ENCODE assay signal across 10 cellular contexts in the genomic region with DNA sequence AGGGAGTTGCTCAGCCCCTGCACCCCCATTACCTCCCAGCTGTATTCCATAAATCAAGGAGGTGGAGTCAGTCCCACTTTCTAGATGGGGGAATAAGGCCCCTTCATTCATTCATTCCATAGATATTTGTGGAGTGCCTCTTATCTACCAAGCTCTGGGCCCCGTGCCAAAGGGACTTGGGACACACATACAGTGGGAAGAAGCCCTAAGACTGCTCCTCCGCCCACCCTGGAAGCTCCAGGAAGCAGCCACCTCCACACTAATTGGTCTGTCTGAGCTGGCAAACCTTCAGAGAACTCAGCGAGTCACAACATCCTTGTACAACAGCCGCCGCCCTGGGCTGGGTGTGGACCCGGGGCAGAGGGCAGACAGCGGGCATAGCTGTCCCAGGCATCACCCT. TPM values are rescaled to one million over a fixed set of nuclear protein-coding genes. Genes with fewer than 3 reads are reported as not detected.
DNase-seq lines count a peak whose midpoint lies in the region; ATAC-seq, FAIRE-seq and TF ChIP-seq lines count a peak whose summit lies in the region.
"Had no signal": no experiment of that assay in that cellular context is flagged by ENCODE, and none has a peak within 500 bp of the region (broad histone marks: within the 10 kb centered on the region; RNA-seq: fewer than 3 reads in every experiment).

No MANE protein-coding gene starts in this region.

- DNase-seq in A172 (ENCODE audit: low spot score): peak; percentile 100
- DNase-seq in HK-2 (ENCODE audit: unreplicated experiment): peak; percentile 80
- DNase-seq in amniotic epithelial cell (ENCODE audit: low read depth): peak; percentile 96
- DNase-seq in keratinocyte (ENCODE audit: low read depth, low spot score): no peak
- DNase-seq in effector CD8-positive, alpha-beta T cell (lab: John Stamatoyannopoulos, UW): no peak
- DNase-seq in cerebellum (ENCODE audit: low spot score): no peak
- no peak for DNase-seq in endodermal cell
- DNase-seq: natural killer cell had no signal

- no peak overlapping the region for H2AFZ ChIP-seq in keratinocyte (ENCODE audit: control insufficient read depth, low read length)

- no peak for ATAC-seq in HG03095 (IDR thresholded peaks at IDR 0.05; ENCODE audit: unreplicated experiment)
- ATAC-seq: natural killer cell had no signal

- 90 to 93% methylated on average over 7 of the region's 7 CpGs for WGBS in endodermal cell (ENCODE audit: insufficient coverage in 1 of 2, insufficient read length in 1 of 2), 2 experiments

- no peak overlapping the region for H3K27ac ChIP-seq in keratinocyte (ENCODE audit: control insufficient read depth, insufficient read depth, low read length)
- H3K27ac ChIP-seq in endodermal cell (ENCODE audit: low read depth, low read length): no peak overlapping the region
- H3K27ac ChIP-seq: C4-2B had no signal

- H4K20me1 ChIP-seq in keratinocyte (ENCODE audit: control insufficient read depth, extremely low read depth, insufficient read depth, low read length): no peaks in the 10 kb centered on the region

- H3K4me3 Mint-ChIP-seq in endodermal cell: no peak overlapping the region
- H3K4me3 Mint-ChIP-seq: natural killer cell had no signal

- H3K27me3 ChIP-seq in keratinocyte (ENCODE audit: control insufficient read depth, extremely low read depth, insufficient read depth, low read length) (no peaks in the 10 kb centered on the region), endodermal cell (ENCODE audit: control insufficient read depth, insufficient read depth, low read length, poor library complexity, severe bottlenecking) (no peaks in the 10 kb centered on the region)

- H3K36me3 Mint-ChIP-seq in endodermal cell (ENCODE audit: low read depth): peaks cover 3% of the 10 kb centered on the region
- H3K36me3 Mint-ChIP-seq: natural killer cell had no signal

- peaks cover 6% of the 10 kb centered on the region for H3K4me1 Mint-ChIP-seq in endodermal cell
- H3K4me1 Mint-ChIP-seq: natural killer cell had no signal

- H3K27ac Mint-ChIP-seq in endodermal cell: no peak overlapping the region
- H3K27ac Mint-ChIP-seq: natural killer cell had no signal

- H3K9me1 ChIP-seq in keratinocyte (ENCODE audit: control insufficient read depth, extremely low read depth, insufficient read depth, low read length): peaks cover 4% of the 10 kb centered on the region

- FAIRE-seq in keratinocyte (lab: Jason Lieb, UNC): peak; percentile 29

- TF ChIP-seq CTCF in keratinocyte (optimal IDR thresholded peaks at IDR 0.05 in 1 of 3, IDR thresholded peaks at IDR 0.05 in 1 of 3, conservative IDR thresholded peaks at IDR 0.05 in 1 of 3; ENCODE audit: extremely low read depth in 1 of 3, insufficient read depth in 2 of 3, low read length in 3 of 3): no peak
- no peak for TF ChIP-seq CTCF in endodermal cell (conservative IDR thresholded peaks at IDR 0.05)

- H3K36me3 ChIP-seq in keratinocyte (ENCODE audit: control insufficient read depth in 2 of 2, extremely low read depth in 1 of 2, insufficient read depth in 2 of 2, low read length in 2 of 2): no peaks in the 10 kb centered on the region
- H3K36me3 ChIP-seq in endodermal cell (ENCODE audit: control insufficient read depth, insufficient read depth, low read length): no peaks in the 10 kb centered on the region

- dilution Hi-C loops in keratinocyte (cut with MboI; ENCODE audit: extremely low pct_ligation_motif_present, low sequenced_read_pairs): no loop called here

- H3K9me3 ChIP-seq in keratinocyte (ENCODE audit: control insufficient read depth, low read depth, low read length) (no peaks in the 10 kb centered on the region), endodermal cell (ENCODE audit: control insufficient read depth, low read length) (no peaks in the 10 kb centered on the region)

- no peaks in the 10 kb centered on the region for H3K27me3 Mint-ChIP-seq in endodermal cell (ENCODE audit: insufficient read depth)

- no peak overlapping the region for H3K9ac ChIP-seq in keratinocyte (ENCODE audit: control insufficient read depth, extremely low read depth, insufficient read depth, low read length)
- H3K9ac ChIP-seq in endodermal cell (ENCODE audit: extremely low read depth, low read length, poor library complexity, severe bottlenecking): no peak overlapping the region

- no peak overlapping the region for H3K4me3 ChIP-seq in keratinocyte (ENCODE audit: control insufficient read depth in 2 of 3, extremely low read depth in 1 of 3, insufficient read depth in 2 of 3, low read depth in 1 of 3, low read length in 3 of 3)
- H3K4me3 ChIP-seq in endodermal cell (ENCODE audit: low read length): no peak overlapping the region

- H3K4me2 ChIP-seq in keratinocyte (ENCODE audit: control insufficient read depth, extremely low read depth, insufficient read depth, low read depth, low read length): no peak overlapping the region

- H3K9me3 Mint-ChIP-seq in endodermal cell: no peaks in the 10 kb centered on the region
- H3K9me3 Mint-ChIP-seq: natural killer cell had no signal

- no peaks in the 10 kb centered on the region for H3K79me2 ChIP-seq in keratinocyte (ENCODE audit: control insufficient read depth, insufficient read depth, low read length)

- peaks cover 36% of the 10 kb centered on the region for H3K4me1 ChIP-seq in keratinocyte (ENCODE audit: control insufficient read depth, extremely low read depth, insufficient read depth, low read length)
- peaks cover 6% of the 10 kb centered on the region for H3K4me1 ChIP-seq in endodermal cell (ENCODE audit: control insufficient read depth, insufficient read depth, low read length)

RNA-seq across cellular contexts. Expression of a gene that starts 6.4 kb away (rescaled TPM):
- 2.0 and 3.0 TPM in 2 replicates for total RNA-seq in A172 (2014; rRNA removed; shearing (Covaris generic))
- 0.09 TPM in 1 of 3 replicates, not detected in the others for polyA plus RNA-seq in keratinocyte
- polyA plus RNA-seq in keratinocyte (2011; ENCODE audit: low read depth): not detected
- polyA plus RNA-seq in keratinocyte (2011; cell fraction: cytosol; rRNA removed): not detected in 2 replicates
- 0.08 TPM in 1 of 2 replicates, not detected in the other for polyA plus RNA-seq in keratinocyte (2011; cell fraction: nucleus; rRNA removed)
- polyA plus RNA-seq in keratinocyte (2012; ENCODE audit: low replicate concordance): not detected in 2 replicates
- polyA minus RNA-seq in keratinocyte: not detected in 3 replicates
- not detected for polyA minus RNA-seq in keratinocyte (2011; cell fraction: cytosol; rRNA and poly(A)+ RNA removed)
- polyA minus RNA-seq in keratinocyte (2011; cell fraction: nucleus; rRNA and poly(A)+ RNA removed): 0.21 TPM in 1 of 2 replicates, not detected in the other
- total RNA-seq in cerebellum (12.6 TPM), endodermal cell (10 to 100 TPM; 18.2 to 26.2 TPM)
- polyA plus RNA-seq in endodermal cell (2013, experiment 1 of 2): 25.5 TPM
- 24.2 TPM for polyA plus RNA-seq in endodermal cell (2013, experiment 2 of 2)
- total RNA-seq: natural killer cell had no signal

RNA-seq across cellular contexts. Expression of a gene that starts 22.7 kb away (rescaled TPM):
- 0.41 and 0.53 TPM in 2 replicates for total RNA-seq in A172 (2014; rRNA removed; shearing (Covaris generic))
- not detected in 3 replicates for polyA plus RNA-seq in keratinocyte
- not detected for polyA plus RNA-seq in keratinocyte (2011; ENCODE audit: low read depth)
- not detected in 2 replicates for polyA plus RNA-seq in keratinocyte (2011; cell fraction: cytosol; rRNA removed)
- polyA plus RNA-seq in keratinocyte (2011; cell fraction: nucleus; rRNA removed): not detected in 2 replicates
- not detected in 2 replicates for polyA plus RNA-seq in keratinocyte (2012; ENCODE audit: low replicate concordance)
- not detected in 3 replicates for polyA minus RNA-seq in keratinocyte
- polyA minus RNA-seq in keratinocyte (2011; cell fraction: cytosol; rRNA and poly(A)+ RNA removed): not detected
- polyA minus RNA-seq in keratinocyte (2011; cell fraction: nucleus; rRNA and poly(A)+ RNA removed): not detected in 2 replicates
- 41.0 TPM for total RNA-seq in cerebellum
- total RNA-seq in endodermal cell: under 1 TPM in 1 of 2 donors, not detected in 1; 0.29 TPM
- polyA plus RNA-seq in endodermal cell (2013, experiment 1 of 2): 2.7 TPM
- polyA plus RNA-seq in endodermal cell (2013, experiment 2 of 2): 2.9 TPM
- total RNA-seq: natural killer cell had no signal

RNA-seq across cellular contexts. Expression of a gene that starts 40.0 kb away (rescaled TPM):
- 0.24 TPM in 1 of 2 replicates, not detected in the other for total RNA-seq in A172 (2014; rRNA removed; shearing (Covaris generic))
- not detected in 3 replicates for polyA plus RNA-seq in keratinocyte
- polyA plus RNA-seq in keratinocyte (2011; ENCODE audit: low read depth): not detected
- polyA plus RNA-seq in keratinocyte (2011; cell fraction: cytosol; rRNA removed): not detected in 2 replicates
- not detected in 2 replicates for polyA plus RNA-seq in keratinocyte (2011; cell fraction: nucleus; rRNA removed)
- not detected in 2 replicates for polyA plus RNA-seq in keratinocyte (2012; ENCODE audit: low replicate concordance)
- not detected in 3 replicates for polyA minus RNA-seq in keratinocyte
- polyA minus RNA-seq in keratinocyte (2011; cell fraction: cytosol; rRNA and poly(A)+ RNA removed): not detected
- not detected in 2 replicates for polyA minus RNA-seq in keratinocyte (2011; cell fraction: nucleus; rRNA and poly(A)+ RNA removed)
- total RNA-seq in cerebellum (0.27 TPM), endodermal cell (1 to 10 TPM; 2.8 to 3.5 TPM)
- polyA plus RNA-seq in endodermal cell (2013, experiment 1 of 2): 4.3 TPM
- 2.9 TPM for polyA plus RNA-seq in endodermal cell (2013, experiment 2 of 2)
- total RNA-seq: natural killer cell had no signal

Comparison
In these comparisons a context has a peak if more than half of its experiments do, and no peak if none do; other contexts are left out.
1. DNase-seq: peak in A172 (single experiment), HK-2 (single experiment) and amniotic epithelial cell (single experiment); none in keratinocyte (single experiment), effector CD8-positive, alpha-beta T cell (single experiment), cerebellum (single experiment) and endodermal cell (single experiment).
2. RNA of a gene that starts 22.7 kb away (total RNA-seq): 41.0 TPM in cerebellum (single experiment); 0.41 to 0.53 TPM in A172 and 0.29 TPM in endodermal cell; every median in the first group is over 10 times any median in the second.